Comparison of ENCODE assay signal across 1 cellular context in genomic region chr2:21279525-21279924, GRCh38.
TF ChIP-seq lines count a peak whose summit lies in the region.

No MANE protein-coding gene starts in this region.

TF ChIP-seq in SK-N-SH, 30 proteins besides CTCF, POLR2A, EP300 and RAD21 (continued from another document):
- TF ChIP-seq FOXJ3 (CRISPR knock-in tag; IDR thresholded peaks at IDR 0.05) (no peak), MXI1 (IDR thresholded peaks at IDR 0.05; ENCODE audit: low read depth, low read length) (no peak), RXRA (IDR thresholded peaks at IDR 0.05; ENCODE audit: borderline replicate concordance, low read depth) (no peak), FOXM1 (IDR thresholded peaks at IDR 0.05; ENCODE audit: low read depth) (no peak), CHD2 (IDR thresholded peaks at IDR 0.05; ENCODE audit: low read length, partially characterized antibody) (no peak), PBX3 (IDR thresholded peaks at IDR 0.05) (no peak), MEF2A (IDR thresholded peaks at IDR 0.05; ENCODE audit: borderline replicate concordance, low read depth) (no peak), EZH2phosphoT487 (IDR thresholded peaks at IDR 0.05; ENCODE audit: borderline replicate concordance, low read depth) (no peak), GATA2 (CRISPR knock-in tag; IDR thresholded peaks at IDR 0.05) (no peak), USF2 (IDR thresholded peaks at IDR 0.05; ENCODE audit: borderline replicate concordance, low read depth, low read length) (no peak), POLR2AphosphoS5 (IDR thresholded peaks at IDR 0.05; ENCODE audit: low read depth, low read length) (no peak), ZBTB33 (IDR thresholded peaks at IDR 0.05; ENCODE audit: borderline replicate concordance, low read depth) (no peak)
